In the genomic region with DNA sequence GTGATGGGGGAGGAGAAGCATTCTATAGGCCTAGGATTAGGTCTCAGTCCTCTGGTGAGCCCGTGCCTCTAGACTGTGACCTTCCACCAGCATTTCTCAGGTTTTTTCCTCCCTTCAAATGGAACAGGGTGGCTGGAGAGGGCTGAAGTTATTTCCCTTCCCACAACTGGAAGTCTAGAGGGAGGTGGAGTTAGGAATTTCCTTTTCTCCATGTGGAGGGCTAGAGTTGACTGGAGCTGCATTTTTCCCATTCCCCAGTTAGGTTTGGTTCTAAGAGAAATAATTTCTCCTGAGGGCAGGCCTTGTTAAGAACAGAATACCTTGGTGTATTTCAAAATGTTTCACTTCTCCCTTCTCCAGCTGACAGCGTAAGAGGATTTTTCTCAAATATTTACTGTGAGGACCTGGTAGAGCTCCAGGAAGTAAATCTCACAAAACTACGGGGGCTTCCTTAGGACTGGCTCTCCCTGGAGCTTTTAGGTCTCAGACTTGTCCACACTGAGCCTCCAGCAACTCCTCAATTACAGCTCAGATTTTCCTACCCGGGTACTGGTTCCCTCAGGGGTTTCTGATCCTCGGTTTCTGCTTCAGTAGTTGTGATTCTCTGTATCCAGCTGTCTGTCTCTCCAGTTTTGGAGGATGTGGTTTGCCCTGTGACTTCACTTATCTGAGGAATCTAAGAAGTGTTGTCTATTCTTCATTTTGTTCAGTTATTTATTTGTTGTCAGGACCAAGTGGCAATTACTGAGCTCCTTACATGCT, we compare ENCODE assay signal across 7 cellular contexts. TPM values are rescaled to one million over a fixed set of nuclear protein-coding genes. Genes with fewer than 3 reads are reported as not detected.
DNase-seq lines count a peak whose midpoint lies in the region; ATAC-seq and TF ChIP-seq lines count a peak whose summit lies in the region.

No MANE protein-coding gene starts in this region.

- no TSS peak for BruUV-seq in Panc1 (replicated peaks; lab: Mats Ljungman, UMichigan)

- H3K4me1 Mint-ChIP-seq in endothelial cell (ENCODE audit: unreplicated experiment), result peaks cover 21% of the 10 kb centered on the region

- intact Hi-C loops in Panc1 (cut with micrococcal nuclease; ENCODE audit: unreplicated experiment), result no loop called here
- intact Hi-C loops in sigmoid colon (cut with DNase I), result no loop called here

- H4K20me1 ChIP-seq in GM23248 (ENCODE audit: insufficient read depth), result no peaks in the 10 kb centered on the region

- CTCF ChIA-PET in Panc1 (lab: Charles Lee), result interaction anchor here (0.5 kb wide), 1 partner anchor 103 kb away, joined by 6 read pairs; no protein-coding TSS in a partner anchor

- peak overlapping the region; percentile 90 for H3K27ac Mint-ChIP-seq in endothelial cell (ENCODE audit: unreplicated experiment)

- H3K36me3 ChIP-seq in GM23248 (ENCODE audit: low read depth), result 0 out of 2 replicates have a peak, but pooled peaks cover 9% of the 10 kb centered on the region
- H3K36me3 ChIP-seq in Panc1 (ENCODE audit: control insufficient read depth, insufficient read depth, low read length), result no peaks in the 10 kb centered on the region
- H3K36me3 ChIP-seq in sigmoid colon, result no peaks in the 10 kb centered on the region

- POLR2A ChIA-PET in Panc1 (lab: Charles Lee), result interaction anchor here (0.7 kb wide), 1 partner anchor 25 kb away, joined by 3 read pairs; no protein-coding TSS in a partner anchor

- DNase-seq in GM23248, result peak; percentile 50
- no peak for DNase-seq in Panc1 (ENCODE audit: low read depth, low spot score)
- no peak for DNase-seq in endothelial cell (ENCODE audit: low spot score)
- DNase-seq in sigmoid colon, result no peak
- DNase-seq in cortex of kidney (lab: John Stamatoyannopoulos, UW), result no peak
- no peak for DNase-seq in SIG-M5 (lab: John Stamatoyannopoulos, UW)
- no peak for DNase-seq in activated gamma-delta T cell (lab: John Stamatoyannopoulos, UW)

- no peak overlapping the region for H3K4me3 Mint-ChIP-seq in endothelial cell (ENCODE audit: unreplicated experiment)

- H3K36me3 Mint-ChIP-seq in endothelial cell (ENCODE audit: low read depth, unreplicated experiment), result no peaks in the 10 kb centered on the region

- H3K9ac ChIP-seq in GM23248, result peak overlapping the region; percentile 10

- H3K4me3 ChIP-seq in GM23248 (peak overlapping the region; percentile 20), Panc1 (ENCODE audit: low read depth in 2 of 2, low read length in 2 of 2) (peak overlapping the region in 1 of 2 experiments; percentile 15; a peak in 2 of 4 replicates), sigmoid colon (no peak overlapping the region)

- no peaks in the 10 kb centered on the region for H3K27me3 ChIP-seq in GM23248 (replicated peaks; ENCODE audit: insufficient read depth)
- H3K27me3 ChIP-seq in Panc1 (ENCODE audit: control insufficient read depth, insufficient read depth, low read length), result no peaks in the 10 kb centered on the region
- H3K27me3 ChIP-seq in sigmoid colon, result no peaks in the 10 kb centered on the region

- TF ChIP-seq EP300 in sigmoid colon (IDR thresholded peaks at IDR 0.05), result no peak

- WGBS in GM23248 (ENCODE audit: low coverage in 1 of 2, low lambda C conversion rate in 2 of 2, missing lambda C conversion rate in 2 of 2), 2 experiments, result 61 to 62% methylated on average over 5 of the region's 5 CpGs
- WGBS in sigmoid colon, 2 donors, result 48 to 77% methylated on average over 5 of the region's 5 CpGs

- H2AFZ ChIP-seq in GM23248, result 0 out of 2 replicates have a peak overlapping the region, but pooled peaks have one; percentile 13

- H3K79me2 ChIP-seq in GM23248 (ENCODE audit: insufficient read depth), result peaks cover 100% of the 10 kb centered on the region

- H3K9me2 ChIP-seq in GM23248 (ENCODE audit: insufficient read depth), result no peaks in the 10 kb centered on the region

- H3K27ac ChIP-seq in GM23248 (peak overlapping the region; percentile 51), Panc1 (ENCODE audit: low read length) (peak overlapping the region; percentile 87), sigmoid colon (peak overlapping the region; percentile 53 to 69 (median 66))

- peaks cover 28% of the 10 kb centered on the region for H3F3A ChIP-seq in GM23248 (ENCODE audit: insufficient read depth)

- in situ Hi-C loops in GM23248 (cut with MboI), result no loop called here
- in situ Hi-C loops in Panc1 (cut with HindIII; ENCODE audit: low pct_unique_long_range_greater_than_20kb, low sequenced_read_pairs), result no loop called here

- peaks cover 4% of the 10 kb centered on the region for H3K27me3 Mint-ChIP-seq in endothelial cell (ENCODE audit: unreplicated experiment)

- no peak for TF ChIP-seq CTCF in Panc1 (IDR thresholded peaks at IDR 0.05)
- no peak for TF ChIP-seq CTCF in endothelial cell (IDR thresholded peaks at IDR 0.05; ENCODE audit: unreplicated experiment)
- no peak for TF ChIP-seq CTCF in sigmoid colon (IDR thresholded peaks at IDR 0.05)

- TF ChIP-seq POLR2A in sigmoid colon (IDR thresholded peaks at IDR 0.05), result no peak

- H3K9me3 ChIP-seq in GM23248 (ENCODE audit: low read depth) (no peaks in the 10 kb centered on the region), Panc1 (ENCODE audit: control insufficient read depth, insufficient read depth, low read depth, low read length) (peaks cover 4% of the 10 kb centered on the region; the same call in 1 of the 2 replicates), sigmoid colon (no peaks in the 10 kb centered on the region)

- ATAC-seq in Panc1, result peak; percentile 82

- H3K4me2 ChIP-seq in GM23248 (ENCODE audit: unreplicated experiment), result peak overlapping the region; percentile 51

- H3K9me3 Mint-ChIP-seq in endothelial cell (ENCODE audit: unreplicated experiment), result no peaks in the 10 kb centered on the region

- peaks cover 32% of the 10 kb centered on the region for H3K4me1 ChIP-seq in GM23248 (ENCODE audit: insufficient read depth)
- H3K4me1 ChIP-seq in Panc1 (ENCODE audit: control insufficient read depth, insufficient read depth, low read length), result peaks cover 55% of the 10 kb centered on the region
- H3K4me1 ChIP-seq in sigmoid colon, result peaks cover 0 to 53% (median 30%) of the 10 kb centered on the region in 4 donors

RNA-seq across cellular contexts. Expression of a gene that starts 6.0 kb away (rescaled TPM):
- total RNA-seq in GM23248 (2014; rRNA removed; shearing (Covaris generic)), result 72.1 and 76.6 TPM in 2 replicates
- 66.1 and 69.9 TPM in 2 replicates for polyA plus RNA-seq in GM23248 (2016; fragmentation: Nextera tagmentation; extraction: Ambion mirVana)
- total RNA-seq in Panc1 (2021; ENCODE audit: unreplicated experiment), result 135 TPM
- polyA plus RNA-seq in Panc1 (2012; ENCODE audit: insufficient read length), result 42.3 TPM
- 26.1 TPM for total RNA-seq in endothelial cell (ENCODE audit: unreplicated experiment)
- 100 to 1,000 TPM in 2 of 4 donors, 10 to 100 TPM in 2; 69.2 to 116 (median 101) TPM for total RNA-seq in sigmoid colon
- polyA plus RNA-seq in sigmoid colon, result 10 to 100 TPM in 1 of 3 donors, 1 to 10 TPM in 2; 8.6 to 10.2 (median 9.3) TPM

RNA-seq across cellular contexts. Expression of a gene that starts 49.4 kb away (rescaled TPM):
- 74.3 and 76.5 TPM in 2 replicates for total RNA-seq in GM23248 (2014; rRNA removed; shearing (Covaris generic))
- 30.3 and 34.6 TPM in 2 replicates for polyA plus RNA-seq in GM23248 (2016; fragmentation: Nextera tagmentation; extraction: Ambion mirVana)
- 88.3 TPM for total RNA-seq in Panc1 (2021; ENCODE audit: unreplicated experiment)
- polyA plus RNA-seq in Panc1 (2012; ENCODE audit: insufficient read length), result 28.9 TPM
- total RNA-seq in endothelial cell (ENCODE audit: unreplicated experiment), result 83.7 TPM
- total RNA-seq in sigmoid colon, result 100 to 1,000 TPM in 3 of 4 donors, 10 to 100 TPM in 1; 94.2 to 134 (median 121) TPM
- 10 to 100 TPM; 13.2 to 26.9 (median 14.3) TPM for polyA plus RNA-seq in sigmoid colon
